10 cellular contexts compared by ENCODE assay signal in the genomic region with DNA sequence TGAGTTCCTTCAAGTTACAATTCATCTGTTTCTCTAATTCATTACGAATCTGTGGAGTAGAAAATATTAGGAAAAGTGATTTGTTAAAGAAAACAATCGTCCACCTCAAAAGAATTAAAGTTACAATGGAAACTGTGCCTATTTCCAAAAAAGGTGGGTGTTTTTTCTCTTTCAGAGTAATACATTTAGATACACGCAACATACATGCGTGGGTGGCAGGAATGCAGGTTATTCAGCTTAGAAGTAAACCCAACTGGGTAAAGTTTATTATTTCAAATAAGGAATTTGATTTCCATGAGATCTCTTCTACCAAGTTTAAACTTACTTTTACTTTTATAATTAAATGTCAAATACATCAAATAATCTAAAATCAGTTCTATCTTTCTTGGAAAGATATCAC. TPM values are rescaled to one million over a fixed set of nuclear protein-coding genes. Genes with fewer than 3 reads are reported as not detected.
DNase-seq lines count a peak whose midpoint lies in the region; ATAC-seq and TF ChIP-seq lines count a peak whose summit lies in the region.
"Had no signal": no experiment of that assay in that cellular context is flagged by ENCODE, and none has a peak within 500 bp of the region (broad histone marks: within the 10 kb centered on the region; RNA-seq: fewer than 3 reads in every experiment).

No MANE protein-coding gene starts in this region.

- no peak overlapping the region for H3T11ph ChIP-seq in H9 (ENCODE audit: low read length)

- H3K4me3 ChIP-seq in SJSA1 (no peak overlapping the region), fibroblast of pulmonary artery (replicated peaks; ENCODE audit: low read depth, low read length) (no peak overlapping the region), skin epidermis (no peak overlapping the region)

- no peaks in the 10 kb centered on the region for H3K9me3 Mint-ChIP-seq in H9

- H3K9me3 ChIP-seq in H9 (ENCODE audit: control insufficient read depth, low read depth, low read length) (no peaks in the 10 kb centered on the region), SJSA1 (replicated peaks) (no peaks in the 10 kb centered on the region)

- H2AK5ac ChIP-seq in H9 (ENCODE audit: insufficient read length, low read length) = no peak overlapping the region

- H2BK5ac ChIP-seq in H9 (ENCODE audit: insufficient read length, low read length) = no peak overlapping the region

- H2BK15ac ChIP-seq in H9 (ENCODE audit: low read depth, low read length) = no peak overlapping the region

- no peak overlapping the region for H4K8ac ChIP-seq in H9 (replicated peaks; ENCODE audit: insufficient read length, low read depth, low read length)

- no peak overlapping the region for H3K4me3 Mint-ChIP-seq in H9

- no peak overlapping the region for H3K27ac ChIP-seq in H9 (ENCODE audit: insufficient read length, low read depth, low read length)
- H3K27ac ChIP-seq in SJSA1 = peak overlapping the region; percentile 90
- peak overlapping the region in 17 of 21 experiments; percentile 15 to 90 (median 80) for H3K27ac ChIP-seq in skin epidermis

- no peak overlapping the region for H3K18ac ChIP-seq in H9 (ENCODE audit: insufficient read length, low read depth, low read length)

- H2AFZ ChIP-seq in H9 (ENCODE audit: low read length) = no peak overlapping the region

- H3K36me3 Mint-ChIP-seq in H9 (ENCODE audit: insufficient read depth in 1 of 3, low read depth in 3 of 3) = peaks cover 6 to 51% (median 48%) of the 10 kb centered on the region in 3 experiments; a peak in 6 of 7 replicates

- no peak overlapping the region for H3K4ac ChIP-seq in H9 (ENCODE audit: low read depth, low read length)

- peak overlapping the region in 2 of 3 experiments; percentile 63 to 66; a peak in 2 of 7 replicates for H3K27ac Mint-ChIP-seq in H9

- ATAC-seq in esophagus mucosa = no peak

- H3K4me2 ChIP-seq in H9 (ENCODE audit: insufficient read depth, insufficient read length, low read length) = no peak overlapping the region

- no peak overlapping the region for H3K14ac ChIP-seq in H9 (ENCODE audit: insufficient read depth, low read length)

- TF ChIP-seq CTCF in H9 (conservative IDR thresholded peaks at IDR 0.05) = no peak
- no peak for TF ChIP-seq CTCF in fibroblast of pulmonary artery (IDR thresholded peaks at IDR 0.05; ENCODE audit: low read length, missing control alignments)

- peaks cover 19 to 24% of the 10 kb centered on the region in 2 experiments for H3K4me1 Mint-ChIP-seq in H9

- no peak overlapping the region for H4K5ac ChIP-seq in H9 (ENCODE audit: insufficient read length, low read depth, low read length)

- WGBS in H9 (ENCODE audit: extremely low coverage, insufficient read length, low lambda C conversion rate) = no CpG with 5 or more reads among the region's 4 CpGs

- no peak overlapping the region for H3K9ac ChIP-seq in H9 (ENCODE audit: extremely low read depth, insufficient read length, low read length)

- H2BK20ac ChIP-seq in H9 (ENCODE audit: low read depth, low read length, poor library complexity, severe bottlenecking) = no peak overlapping the region

- H3K56ac ChIP-seq in H9 (ENCODE audit: insufficient read length, low read depth, low read length) = no peak overlapping the region

- no peaks in the 10 kb centered on the region for H3K27me3 Mint-ChIP-seq in H9 (ENCODE audit: low read depth)

- no peaks in the 10 kb centered on the region for H3K79me2 ChIP-seq in H9 (ENCODE audit: insufficient read depth, low read length)

- no peaks in the 10 kb centered on the region for H3K79me1 ChIP-seq in H9 (ENCODE audit: insufficient read depth, low read depth, low read length, poor library complexity, severe bottlenecking)

- peaks cover 73% of the 10 kb centered on the region for H3K36me3 ChIP-seq in SJSA1

- no peaks in the 10 kb centered on the region for H4K20me1 ChIP-seq in H9 (ENCODE audit: control insufficient read depth, insufficient read depth, insufficient read length)

- H2BK120ac ChIP-seq in H9 (ENCODE audit: low read depth, low read length, poor library complexity, severe bottlenecking) = no peak overlapping the region

- no peak overlapping the region for H4K91ac ChIP-seq in H9 (ENCODE audit: insufficient read length, low read depth, low read length)

- H2BK12ac ChIP-seq in H9 (ENCODE audit: insufficient read length, low read depth, low read length) = no peak overlapping the region

- DNase-seq in H9 (no peak), SJSA1 (ENCODE audit: low read depth in 1 of 2, low spot score in 2 of 2) (peak in 1 of 2 experiments; percentile 62), fibroblast of pulmonary artery (ENCODE audit: low read depth) (peak; percentile 52), NCI-H128 (lab: John Stamatoyannopoulos, UW; ENCODE audit: unreplicated experiment) (no peak)
- no peak for DNase-seq in NK-92 treated with Interleukin-12 subunit alpha and Interleukin-12 subunit beta, amount 100 ng/mL, for 24 hours (lab: John Stamatoyannopoulos, UW)
- DNase-seq: activated CD4-positive, alpha-beta T cell treated with anti-CD3 and anti-CD28 coated beads, Interleukin-2, amount 50 U/mL, for 48 hours; NCI-H1105 treated with DMSO at 0.1 percent for 48 hours; SW 1271 had no signal

- no peaks in the 10 kb centered on the region for H3K23me2 ChIP-seq in H9 (ENCODE audit: insufficient read length, low read depth, low read length, poor library complexity, severe bottlenecking)

- H3K23ac ChIP-seq in H9 (ENCODE audit: insufficient read length, low read depth, low read length) = no peak overlapping the region

- no peaks in the 10 kb centered on the region for H3K27me3 ChIP-seq in H9 (ENCODE audit: insufficient read depth, low read length)
- no peaks in the 10 kb centered on the region for H3K27me3 ChIP-seq in SJSA1 (replicated peaks)

- peaks cover 1% of the 10 kb centered on the region; the same call in 1 of the 2 replicates for H3K4me1 ChIP-seq in H9 (ENCODE audit: insufficient read depth, low read length)
- peaks cover 60% of the 10 kb centered on the region for H3K4me1 ChIP-seq in SJSA1 (replicated peaks)

RNA-seq across cellular contexts. Expression of gene SSH1, which starts 52.2 kb away (rescaled TPM):
- total RNA-seq in H9 (2021) (21.8 and 24.0 TPM in 2 replicates), esophagus mucosa (16.0 TPM)
- 7.1 and 16.3 TPM in 2 replicates for total RNA-seq in SJSA1 (2014; rRNA removed; shearing (Covaris generic))
